In the genomic region with DNA sequence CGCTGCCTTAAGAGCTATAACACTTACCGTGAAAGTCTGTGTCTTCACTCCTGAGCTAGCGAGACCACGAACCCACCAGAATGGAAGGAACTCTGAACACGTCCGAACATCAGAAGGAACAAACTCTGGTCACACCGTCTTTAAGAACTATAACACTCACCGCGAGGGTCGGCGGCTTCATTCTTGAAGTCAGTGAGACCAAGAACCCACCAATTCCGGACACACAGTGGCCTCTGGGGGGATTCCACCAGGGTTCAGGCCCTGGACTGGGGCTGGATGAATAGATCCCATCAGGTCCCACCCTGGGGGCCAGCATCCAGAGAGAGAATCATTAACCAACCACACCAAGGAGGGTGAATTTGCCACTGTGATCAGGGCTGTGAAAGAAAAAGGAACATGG, we compare ENCODE assay signal across 26 cellular contexts. TPM values are rescaled to one million over a fixed set of nuclear protein-coding genes. Genes with fewer than 3 reads are reported as not detected.
DNase-seq lines count a peak whose midpoint lies in the region; ATAC-seq and TF ChIP-seq lines count a peak whose summit lies in the region.
"Had no signal": no experiment of that assay in that cellular context is flagged by ENCODE, and none has a peak within 500 bp of the region (broad histone marks: within the 10 kb centered on the region; RNA-seq: fewer than 3 reads in every experiment).

No MANE protein-coding gene starts in this region.

- no peaks in the 10 kb centered on the region for H3K27me3 ChIP-seq in breast epithelium
- no peaks in the 10 kb centered on the region for H3K27me3 ChIP-seq in gastroesophageal sphincter
- H3K27me3 ChIP-seq: dorsolateral prefrontal cortex, MG63, neutrophil, spleen had no signal

- intact Hi-C loops in MCF 10A (cut with micrococcal nuclease) (no loop called here), breast epithelium (cut with DNase I; ENCODE audit: low total_unique reads) (no loop called here)
- intact Hi-C loops in activated T-helper 2 cell treated with anti-CD3 and anti-CD28 coated beads, Interferon-gamma antibody, Interleukin-2, Interleukin-4, amounts not matched to agents 10 μg/mL and 5 μg/mL and 100 μg/mL, durations not matched to agents 14 hours and 24 hours and 36 hours (cut with micrococcal nuclease): no loop called here

- H3K36me3 ChIP-seq in breast epithelium: no peaks in the 10 kb centered on the region
- no peaks in the 10 kb centered on the region for H3K36me3 ChIP-seq in gastroesophageal sphincter
- H3K36me3 ChIP-seq: MG63, neutrophil, spleen had no signal

- H3K9me3 ChIP-seq in breast epithelium: no peaks in the 10 kb centered on the region
- no peaks in the 10 kb centered on the region for H3K9me3 ChIP-seq in gastroesophageal sphincter
- H3K9me3 ChIP-seq: MG63, neutrophil, spleen had no signal

- CTCF ChIA-PET in MCF 10A (lab: Yijun Ruan, JAX): no interaction called here

- DNase-seq in MCF 10A (ENCODE audit: unreplicated experiment) (no peak), breast epithelium (ENCODE audit: low spot score in 2 of 2) (no peak), NCI-H774 (lab: John Stamatoyannopoulos, UW) (no peak), NK-92 (lab: John Stamatoyannopoulos, UW; ENCODE audit: unreplicated experiment) (no peak)
- no peak for DNase-seq in activated T-helper 2 cell treated with anti-CD3 and anti-CD28 coated beads, Interferon-gamma antibody, Interleukin-2, Interleukin-4, amounts not matched to agents 10 μg/mL and 5 μg/mL and 100 μg/mL, durations not matched to agents 14 hours and 24 hours and 36 hours (ENCODE audit: low spot score)
- no peak for DNase-seq in naive thymus-derived CD8-positive, alpha-beta T cell
- DNase-seq: activated CD4-positive, CD25-positive, alpha-beta regulatory T cell treated with anti-CD3 and anti-CD28 coated beads, Interleukin-2, amount 50 U/mL, for 72 hours; activated T-cell treated with anti-CD3 and anti-CD28 coated beads, Interleukin-2, amount 50 U/mL, for 1 hour; amygdala; DND-41; dorsolateral prefrontal cortex; erythroblast; HCEC 1CT; left colon; MG63; NCI-H1694; NCI-H226; NK-92 treated with Interleukin-12 subunit alpha and Interleukin-12 subunit beta, amount 100 ng/mL, for 24 hours; spleen; stimulated activated CD4-positive, alpha-beta T cell treated with anti-CD3 and anti-CD28 coated beads, Interleukin-4, amount 100 ng/mL, for 4 hours had no signal

- TF ChIP-seq CTCF in MCF 10A (IDR thresholded peaks at IDR 0.05; ENCODE audit: unreplicated experiment): no peak
- no peak for TF ChIP-seq CTCF in breast epithelium (IDR thresholded peaks at IDR 0.05)
- TF ChIP-seq CTCF in gastroesophageal sphincter (IDR thresholded peaks at IDR 0.05): no peak

- no peaks in the 10 kb centered on the region for H3K9me3 Mint-ChIP-seq in MCF 10A (ENCODE audit: unreplicated experiment)
- H3K9me3 Mint-ChIP-seq in activated T-helper 2 cell treated with anti-CD3 and anti-CD28 coated beads, Interferon-gamma antibody, Interleukin-2, Interleukin-4, amounts not matched to agents 10 μg/mL and 5 μg/mL and 100 μg/mL, durations not matched to agents 14 hours and 24 hours and 36 hours: peaks cover 4% of the 10 kb centered on the region
- peaks cover 0 to 2% (median 0%) of the 10 kb centered on the region in 9 donors for H3K9me3 Mint-ChIP-seq in naive thymus-derived CD8-positive, alpha-beta T cell
- H3K9me3 Mint-ChIP-seq: mesothelial cell of epicardium had no signal

- no peaks in the 10 kb centered on the region for H3K36me3 Mint-ChIP-seq in MCF 10A (ENCODE audit: insufficient read depth, unreplicated experiment)
- H3K36me3 Mint-ChIP-seq in activated T-helper 2 cell treated with anti-CD3 and anti-CD28 coated beads, Interferon-gamma antibody, Interleukin-2, Interleukin-4, amounts not matched to agents 10 μg/mL and 5 μg/mL and 100 μg/mL, durations not matched to agents 14 hours and 24 hours and 36 hours (ENCODE audit: low read depth): peaks cover 3% of the 10 kb centered on the region
- no peaks in the 10 kb centered on the region for H3K36me3 Mint-ChIP-seq in naive thymus-derived CD8-positive, alpha-beta T cell
- H3K36me3 Mint-ChIP-seq: mesothelial cell of epicardium had no signal

- BruUV-seq in MCF 10A (replicated peaks; lab: Mats Ljungman, UMichigan): no TSS peak

- POLR2A ChIA-PET in MCF 10A (lab: Yijun Ruan, JAX): no interaction called here
- POLR2A ChIA-PET in naive thymus-derived CD8-positive, alpha-beta T cell (lab: Charles Lee): interaction anchor here (1.5 kb wide), 1 partner anchor 19 kb away, joined by 3 read pairs; no protein-coding TSS in a partner anchor

- H3K4me3 ChIP-seq in breast epithelium: no peak overlapping the region
- H3K4me3 ChIP-seq in gastroesophageal sphincter: no peak overlapping the region
- H3K4me3 ChIP-seq: dorsolateral prefrontal cortex, MG63, SK-N-MC, spleen had no signal

- H3K27me3 Mint-ChIP-seq in MCF 10A (ENCODE audit: insufficient read depth, unreplicated experiment): no peaks in the 10 kb centered on the region
- H3K27me3 Mint-ChIP-seq in activated T-helper 2 cell treated with anti-CD3 and anti-CD28 coated beads, Interferon-gamma antibody, Interleukin-2, Interleukin-4, amounts not matched to agents 10 μg/mL and 5 μg/mL and 100 μg/mL, durations not matched to agents 14 hours and 24 hours and 36 hours (ENCODE audit: low read depth): no peaks in the 10 kb centered on the region
- H3K27me3 Mint-ChIP-seq in naive thymus-derived CD8-positive, alpha-beta T cell: no peaks in the 10 kb centered on the region

- H3K27ac ChIP-seq in breast epithelium: no peak overlapping the region
- peak overlapping the region in 2 of 4 donors; percentile 59 to 62 for H3K27ac ChIP-seq in gastroesophageal sphincter
- H3K27ac ChIP-seq: dorsolateral prefrontal cortex, neutrophil had no signal

- H3K27ac Mint-ChIP-seq in MCF 10A (ENCODE audit: low read depth, unreplicated experiment): peak overlapping the region; percentile 62
- H3K27ac Mint-ChIP-seq in activated T-helper 2 cell treated with anti-CD3 and anti-CD28 coated beads, Interferon-gamma antibody, Interleukin-2, Interleukin-4, amounts not matched to agents 10 μg/mL and 5 μg/mL and 100 μg/mL, durations not matched to agents 14 hours and 24 hours and 36 hours: peak overlapping the region; percentile 92
- peak overlapping the region in 9 of 10 donors; percentile 6 to 94 (median 60) for H3K27ac Mint-ChIP-seq in naive thymus-derived CD8-positive, alpha-beta T cell

- 93% methylated on average over 7 of the region's 12 CpGs; no CpG with 5 or more reads in 1 of the 2 donors for WGBS in gastroesophageal sphincter (ENCODE audit: low coverage in 1 of 2), 2 donors

- peaks cover 6% of the 10 kb centered on the region for H3K4me1 Mint-ChIP-seq in MCF 10A (ENCODE audit: insufficient read depth, unreplicated experiment)
- H3K4me1 Mint-ChIP-seq in activated T-helper 2 cell treated with anti-CD3 and anti-CD28 coated beads, Interferon-gamma antibody, Interleukin-2, Interleukin-4, amounts not matched to agents 10 μg/mL and 5 μg/mL and 100 μg/mL, durations not matched to agents 14 hours and 24 hours and 36 hours (ENCODE audit: low read depth): peaks cover 33% of the 10 kb centered on the region
- H3K4me1 Mint-ChIP-seq in naive thymus-derived CD8-positive, alpha-beta T cell: peaks cover 17 to 53% (median 36%) of the 10 kb centered on the region in 4 donors

- H3K4me1 ChIP-seq in breast epithelium (no peaks in the 10 kb centered on the region), gastroesophageal sphincter (peaks cover 0 to 9% (median 0%) of the 10 kb centered on the region in 3 donors)

- ATAC-seq in naive thymus-derived CD8-positive, alpha-beta T cell: no peak
- ATAC-seq in gastroesophageal sphincter: no peak
- ATAC-seq: left colon had no signal

- no peak for TF ChIP-seq EP300 in gastroesophageal sphincter (IDR thresholded peaks at IDR 0.05)

- no peak for TF ChIP-seq POLR2A in breast epithelium (IDR thresholded peaks at IDR 0.05)
- TF ChIP-seq POLR2A in gastroesophageal sphincter (IDR thresholded peaks at IDR 0.05): no peak

- H3K4me3 Mint-ChIP-seq in MCF 10A (ENCODE audit: unreplicated experiment): no peak overlapping the region
- no peak overlapping the region for H3K4me3 Mint-ChIP-seq in activated T-helper 2 cell treated with anti-CD3 and anti-CD28 coated beads, Interferon-gamma antibody, Interleukin-2, Interleukin-4, amounts not matched to agents 10 μg/mL and 5 μg/mL and 100 μg/mL, durations not matched to agents 14 hours and 24 hours and 36 hours (ENCODE audit: low read depth)
- H3K4me3 Mint-ChIP-seq in naive thymus-derived CD8-positive, alpha-beta T cell: peak overlapping the region in 5 of 10 donors; percentile 10 to 52 (median 18)
- H3K4me3 Mint-ChIP-seq: mesothelial cell of epicardium had no signal

RNA-seq across cellular contexts. Expression of a gene that starts 55.8 kb away (rescaled TPM):
- not detected in 2 replicates for total RNA-seq in MCF 10A (2022)
- total RNA-seq in breast epithelium: not detected
- total RNA-seq in activated T-helper 2 cell treated with anti-CD3 and anti-CD28 coated beads, Interferon-gamma antibody, Interleukin-2, Interleukin-4, amounts not matched to agents 10 μg/mL and 5 μg/mL and 100 μg/mL, durations not matched to agents 14 hours and 24 hours and 36 hours: 1.1 TPM in 2 replicates
- not detected for total RNA-seq in naive thymus-derived CD8-positive, alpha-beta T cell
- polyA plus RNA-seq in naive thymus-derived CD8-positive, alpha-beta T cell: not detected
- total RNA-seq in gastroesophageal sphincter: under 1 TPM in 1 of 4 donors, not detected in 3; 0.22 TPM
- total RNA-seq: cardiac septum, glomerular endothelial cell, spleen had no signal
- polyA plus RNA-seq: spleen had no signal
